In the genomic region with DNA sequence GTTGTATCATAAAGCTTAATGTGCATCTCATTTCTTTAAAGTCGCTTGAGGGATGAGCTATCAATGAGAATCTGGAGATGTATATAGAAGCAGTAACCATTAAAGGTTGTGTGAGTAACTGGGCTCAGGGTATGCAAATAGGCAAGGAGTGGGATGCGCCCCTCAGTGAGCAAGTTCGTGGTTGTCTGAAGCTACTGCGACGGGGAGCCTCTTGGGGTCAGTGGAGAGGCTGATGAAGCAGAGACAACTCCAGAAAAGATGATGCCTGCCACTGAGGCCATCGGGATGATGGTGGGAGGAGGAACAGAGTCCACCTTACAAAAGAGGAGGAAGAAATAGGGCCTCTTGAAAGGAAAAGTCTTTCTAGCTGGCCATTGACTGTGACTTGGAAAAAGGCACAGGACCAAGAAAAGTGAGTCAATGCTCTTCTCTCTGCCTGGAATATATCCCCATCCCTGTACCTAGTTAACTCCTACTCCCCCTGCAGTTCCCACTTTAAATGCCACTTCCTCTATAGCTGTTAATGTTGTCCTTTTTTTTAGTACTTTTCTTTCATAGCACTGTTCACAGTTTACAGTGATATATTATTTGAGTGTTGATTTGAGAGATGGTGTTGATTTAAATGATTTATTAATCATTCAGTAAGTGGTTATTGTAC, we compare ENCODE assay signal across 9 cellular contexts. TPM values are rescaled to one million over a fixed set of nuclear protein-coding genes. Genes with fewer than 3 reads are reported as not detected.
DNase-seq lines count a peak whose midpoint lies in the region; ATAC-seq and TF ChIP-seq lines count a peak whose summit lies in the region.
"Had no signal": no experiment of that assay in that cellular context is flagged by ENCODE, and none has a peak within 500 bp of the region (broad histone marks: within the 10 kb centered on the region; RNA-seq: fewer than 3 reads in every experiment).

No MANE protein-coding gene starts in this region.

- no peaks in the 10 kb centered on the region for H3K9me3 ChIP-seq in mammary epithelial cell (replicated peaks; ENCODE audit: insufficient read depth, low read length)
- H3K9me3 ChIP-seq in gastroesophageal sphincter, result peaks cover 0 to 13% (median 0%) of the 10 kb centered on the region in 3 donors
- H3K9me3 ChIP-seq: BLaER1 treated with 17β-estradiol and CSF1 and Interleukin-3, amounts not matched to agents 10 nM and 100 nM had no signal

- no TSS peak for BruUV-seq in mammary epithelial cell (replicated peaks; lab: Mats Ljungman, UMichigan)

- no peaks in the 10 kb centered on the region for H3K27me3 ChIP-seq in mammary epithelial cell (ENCODE audit: insufficient read depth, low read length)
- no peaks in the 10 kb centered on the region for H3K27me3 ChIP-seq in gastroesophageal sphincter
- H3K27me3 ChIP-seq: BLaER1 treated with 17β-estradiol and CSF1 and Interleukin-3, amounts not matched to agents 10 nM and 100 nM had no signal

- intact Hi-C loops in mammary epithelial cell (cut with micrococcal nuclease), result no loop called here

- H3K36me3 ChIP-seq in mammary epithelial cell (ENCODE audit: insufficient read depth, low read length), result no peaks in the 10 kb centered on the region
- no peaks in the 10 kb centered on the region for H3K36me3 ChIP-seq in gastroesophageal sphincter
- H3K36me3 ChIP-seq: BLaER1 treated with 17β-estradiol and CSF1 and Interleukin-3, amounts not matched to agents 10 nM and 100 nM had no signal

- ATAC-seq in GM19023 (IDR thresholded peaks at IDR 0.05; ENCODE audit: unreplicated experiment) (peak; percentile 86), HG02870 (IDR thresholded peaks at IDR 0.05; ENCODE audit: unreplicated experiment) (peak; percentile 93), gastroesophageal sphincter (no peak)

- no peak for TF ChIP-seq CTCF in AG10803 (conservative IDR thresholded peaks at IDR 0.05; ENCODE audit: low read length)
- TF ChIP-seq CTCF in mammary epithelial cell (conservative IDR thresholded peaks at IDR 0.05 in 1 of 2, IDR thresholded peaks at IDR 0.05 in 1 of 2; ENCODE audit: extremely low read depth in 1 of 2, insufficient read depth in 1 of 2, low read depth in 1 of 2, low read length in 2 of 2), result no peak
- no peak for TF ChIP-seq CTCF in gastroesophageal sphincter (IDR thresholded peaks at IDR 0.05)

- H3K4me2 ChIP-seq in mammary epithelial cell (ENCODE audit: insufficient read depth, low read depth, low read length), result no peak overlapping the region
- H3K4me2 ChIP-seq: BLaER1 treated with 17β-estradiol and CSF1 and Interleukin-3, amounts not matched to agents 10 nM and 100 nM had no signal

- no peak overlapping the region for H3K4me3 ChIP-seq in AG10803 (ENCODE audit: low read length)
- no peak overlapping the region for H3K4me3 ChIP-seq in mammary epithelial cell (replicated peaks in 1 of 3; ENCODE audit: insufficient read depth in 1 of 3, low read depth in 2 of 3, low read length in 3 of 3)
- no peak overlapping the region for H3K4me3 ChIP-seq in gastroesophageal sphincter
- H3K4me3 ChIP-seq: BLaER1 treated with 17β-estradiol and CSF1 and Interleukin-3, amounts not matched to agents 10 nM and 100 nM had no signal

- 79% methylated on average over 6 of the region's 6 CpGs for WGBS in mammary epithelial cell (ENCODE audit: low coverage, missing lambda C conversion rate)
- 55 to 60% methylated on average over 2 to 6 of the region's 6 CpGs for WGBS in gastroesophageal sphincter (ENCODE audit: low coverage in 1 of 2), 2 donors

- peak; percentile 10 for DNase-seq in AG10803 (ENCODE audit: low read depth)
- peak; percentile 1 for DNase-seq in SK-MEL-5 (ENCODE audit: low read depth, low spot score)
- DNase-seq in SKM-1 (lab: John Stamatoyannopoulos, UW; ENCODE audit: unreplicated experiment), result no peak
- DNase-seq in mammary epithelial cell, result no peak
- no peak for DNase-seq in HuH-7.5 (ENCODE audit: low spot score)

- no peak overlapping the region for H2AFZ ChIP-seq in mammary epithelial cell (ENCODE audit: low read depth, low read length)

- no peak overlapping the region for H3K9ac ChIP-seq in mammary epithelial cell (ENCODE audit: insufficient read depth, low read length)
- H3K9ac ChIP-seq: BLaER1 treated with 17β-estradiol and CSF1 and Interleukin-3, amounts not matched to agents 10 nM and 100 nM had no signal

- in situ Hi-C loops in SK-MEL-5 (cut with HindIII; ENCODE audit: low pct_unique_long_range_greater_than_20kb, low sequenced_read_pairs), result no loop called here
- in situ Hi-C loops in mammary epithelial cell (cut with MboI; ENCODE audit: low sequenced_read_pairs in 2 of 2), result no loop called here

- dilution Hi-C loops in mammary epithelial cell (cut with HindIII; ENCODE audit: low sequenced_read_pairs), result no loop called here

- H4K20me1 ChIP-seq in mammary epithelial cell (ENCODE audit: insufficient read depth, low read length), result no peaks in the 10 kb centered on the region
- H4K20me1 ChIP-seq: BLaER1 treated with 17β-estradiol and CSF1 and Interleukin-3, amounts not matched to agents 10 nM and 100 nM had no signal

- CTCF ChIA-PET in mammary epithelial cell (lab: Charles Lee; ENCODE audit: low non-redundant PET), result interaction anchor here (0.7 kb wide), 1 partner anchor 12 kb away, joined by 20 read pairs; no protein-coding TSS in a partner anchor

- TF ChIP-seq POLR2A in gastroesophageal sphincter (IDR thresholded peaks at IDR 0.05), result no peak

- H3K79me2 ChIP-seq in mammary epithelial cell (ENCODE audit: insufficient read depth, low read length), result no peaks in the 10 kb centered on the region

- no peak for TF ChIP-seq EP300 in gastroesophageal sphincter (IDR thresholded peaks at IDR 0.05)

- H3K27ac ChIP-seq in mammary epithelial cell (ENCODE audit: insufficient read depth, low read depth, low read length) (no peak overlapping the region), gastroesophageal sphincter (no peak overlapping the region)
- H3K27ac ChIP-seq: BLaER1 treated with 17β-estradiol and CSF1 and Interleukin-3, amounts not matched to agents 10 nM and 100 nM had no signal

- H3K4me1 ChIP-seq in mammary epithelial cell (ENCODE audit: insufficient read depth, low read length) (no peaks in the 10 kb centered on the region), gastroesophageal sphincter (no peaks in the 10 kb centered on the region)
- H3K4me1 ChIP-seq: BLaER1 treated with 17β-estradiol and CSF1 and Interleukin-3, amounts not matched to agents 10 nM and 100 nM had no signal

RNA-seq across cellular contexts. Expression of a gene that starts 51.4 kb away (rescaled TPM):
- total RNA-seq in SK-MEL-5 (2014; rRNA removed; shearing (Covaris generic)), result 28.0 and 28.3 TPM in 2 replicates
- polyA plus RNA-seq in SK-MEL-5 (2015; cell fraction: cytosol; rRNA removed), result 21.1 and 49.7 TPM in 2 replicates
- polyA plus RNA-seq in SK-MEL-5 (2015; cell fraction: nucleus; rRNA removed), result 13.9 and 52.5 TPM in 2 replicates
- 10 to 100 TPM; 10.5 to 32.1 TPM for total RNA-seq in mammary epithelial cell
- polyA plus RNA-seq in mammary epithelial cell, result 18.1 TPM
- 4.9 TPM for polyA minus RNA-seq in mammary epithelial cell
- 10 to 100 TPM; 11.5 to 28.4 (median 26.2) TPM for total RNA-seq in gastroesophageal sphincter

Comparison
In these comparisons a context has a peak if more than half of its experiments do, and no peak if none do; other contexts are left out.
1. DNase-seq: peak in AG10803 (single experiment) and SK-MEL-5 (single experiment); none in SKM-1 (single experiment), mammary epithelial cell (single experiment) and HuH-7.5 (single experiment).